27 cellular contexts compared by ENCODE assay signal in the genomic region with DNA sequence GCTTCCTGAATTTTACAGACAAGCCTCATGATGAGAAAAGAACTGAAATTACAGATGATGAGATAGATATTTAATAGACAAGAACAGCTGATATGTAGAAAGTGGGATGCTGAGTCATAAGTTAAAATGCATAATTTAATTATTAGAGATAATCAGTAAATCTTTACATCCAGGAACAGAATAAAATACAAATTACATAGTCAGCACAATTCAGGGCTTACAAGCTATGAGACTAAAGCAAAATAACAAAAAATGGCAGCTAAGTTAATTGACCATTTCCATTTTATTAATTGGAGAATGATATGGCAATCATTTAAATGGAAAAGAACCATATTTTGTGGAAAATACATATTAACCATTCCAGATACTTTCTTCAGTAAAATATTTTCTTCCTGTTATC.
"Had no signal": no experiment of that assay in that cellular context is flagged by ENCODE, and none has a peak within 500 bp of the region (broad histone marks: within the 10 kb centered on the region; RNA-seq: fewer than 3 reads in every experiment).

No MANE protein-coding gene starts in this region.

- H3K4me1 ChIP-seq: colonic mucosa, esophagus squamous epithelium, gastrocnemius medialis, left lung had no signal

- H3K9me3 ChIP-seq: colonic mucosa, esophagus squamous epithelium, gastrocnemius medialis, heart right ventricle, left lung had no signal

- H3K27me3 ChIP-seq: colonic mucosa, gastrocnemius medialis had no signal

- H3K4me3 ChIP-seq: colonic mucosa, esophagus squamous epithelium, gastrocnemius medialis, heart right ventricle, left lung, lung had no signal

- FAIRE-seq: endometrium, islet of Langerhans, keratinocyte had no signal

- H3K36me3 ChIP-seq: colonic mucosa, esophagus squamous epithelium, gastrocnemius medialis, heart right ventricle, left lung had no signal

- H3K27ac ChIP-seq: colonic mucosa, epithelial cell of prostate, esophagus squamous epithelium, gastrocnemius medialis, heart right ventricle, left lung had no signal

- ATAC-seq: effector memory CD8-positive, alpha-beta T cell; esophagus mucosa; gastrocnemius medialis; heart right ventricle; left cardiac atrium; left lung; left ventricle myocardium superior; naive thymus-derived CD4-positive, alpha-beta T cell had no signal

- DNase-seq: colonic mucosa; cortex of kidney; effector CD8-positive, alpha-beta T cell; effector memory CD8-positive, alpha-beta T cell; endodermal cell; erythroblast; esophagus squamous epithelium; foreskin fibroblast; foreskin melanocyte; gastrocnemius medialis; glutamatergic neuron; head of caudate nucleus; heart right ventricle; hippocampal formation; left cardiac atrium; left lung; left ventricle myocardium superior; mammary epithelial cell; mesendoderm; midbrain; naive thymus-derived CD4-positive, alpha-beta T cell had no signal
